ENCODE assay signal across 25 cellular contexts in genomic region chr1:147722114-147722513, GRCh38. TPM values are rescaled to one million over a fixed set of nuclear protein-coding genes. Genes with fewer than 3 reads are reported as not detected.
"Had no signal": no experiment of that assay in that cellular context is flagged by ENCODE, and none has a peak within 500 bp of the region (broad histone marks: within the 10 kb centered on the region; RNA-seq: fewer than 3 reads in every experiment).

No MANE protein-coding gene starts in this region.

- H3K4me3 Mint-ChIP-seq: activated naive CD8-positive, alpha-beta T cell; activated T-cell treated with anti-CD3 and anti-CD28 coated beads, Interleukin-2, amount 50 U/mL, for 4 hours; mesothelial cell of epicardium; naive thymus-derived CD8-positive, alpha-beta T cell; T-helper 2 cell treated with Interferon-gamma antibody and Interleukin-4, amounts not matched to agents 5 μg/mL and 100 μg/mL, for 36 hours; type B pancreatic cell had no signal

- H3K9me3 Mint-ChIP-seq: activated T-cell treated with anti-CD3 and anti-CD28 coated beads, Interleukin-2, amount 50 U/mL, for 4 hours; T-helper 2 cell treated with Interferon-gamma antibody and Interleukin-4, amounts not matched to agents 5 μg/mL and 100 μg/mL, for 36 hours had no signal

- H3K4me1 ChIP-seq: adrenal gland, ascending aorta, gastrocnemius medialis, left lung, vagina had no signal

- H3K4me1 Mint-ChIP-seq: mesothelial cell of epicardium had no signal

- H3K27ac ChIP-seq: adrenal gland, ascending aorta, brain microvascular endothelial cell, gastrocnemius medialis, left lung, thoracic aorta, vagina, VCaP had no signal

- H3K27me3 ChIP-seq: adrenal gland, ascending aorta, brain microvascular endothelial cell, gastrocnemius medialis, left lung, vagina had no signal

- H3K4me3 ChIP-seq: adrenal gland, ascending aorta, esophagus squamous epithelium, gastrocnemius medialis, left lung, lung, thoracic aorta, vagina had no signal

- DNase-seq: activated naive CD4-positive, alpha-beta T cell; activated T-cell treated with anti-CD3 and anti-CD28 coated beads, Interleukin-2, amount 50 U/mL, for 4 hours; adrenal gland; brain microvascular endothelial cell; central memory CD4-positive, alpha-beta T cell; effector memory CD4-positive, alpha-beta T cell; esophagus squamous epithelium; gastrocnemius medialis; hypothalamus; left lung; naive thymus-derived CD8-positive, alpha-beta T cell; stimulated activated CD4-positive, alpha-beta T cell treated with anti-CD3 and anti-CD28 coated beads, Interleukin-2, amount 100 ng/mL, for 48 hours; stimulated activated naive CD4-positive, alpha-beta T cell had no signal

- ATAC-seq: activated T-cell treated with anti-CD3 and anti-CD28 coated beads, Interleukin-2, amount 50 U/mL, for 4 hours; gastrocnemius medialis; left lung; naive thymus-derived CD8-positive, alpha-beta T cell had no signal

- H3K36me3 Mint-ChIP-seq: mesothelial cell of epicardium, type B pancreatic cell had no signal

- H3K9me3 ChIP-seq: adrenal gland, ascending aorta, esophagus squamous epithelium, gastrocnemius medialis, left lung, thoracic aorta, vagina had no signal

- H3K36me3 ChIP-seq: adrenal gland, ascending aorta, brain microvascular endothelial cell, esophagus squamous epithelium, gastrocnemius medialis, left lung, thoracic aorta, vagina had no signal

- H3K27ac Mint-ChIP-seq: activated naive CD8-positive, alpha-beta T cell; activated T-helper 2 cell treated with anti-CD3 and anti-CD28 coated beads, Interferon-gamma antibody, Interleukin-2, Interleukin-4, amounts not matched to agents 10 μg/mL and 5 μg/mL and 100 μg/mL, durations not matched to agents 14 hours and 24 hours and 36 hours; mesothelial cell of epicardium; progenitor cell of endocrine pancreas; T-helper 2 cell treated with Interferon-gamma antibody and Interleukin-4, amounts not matched to agents 5 μg/mL and 100 μg/mL, for 36 hours; type B pancreatic cell had no signal

RNA-seq across cellular contexts. Expression of gene GJA5, which starts 38.3 kb away (rescaled TPM):
- total RNA-seq: activated T-cell treated with anti-CD3 and anti-CD28 coated beads, Interleukin-2, amount 50 U/mL, for 4 hours; activated T-helper 2 cell treated with anti-CD3 and anti-CD28 coated beads, Interferon-gamma antibody, Interleukin-2, Interleukin-4, amounts not matched to agents 10 μg/mL and 5 μg/mL and 100 μg/mL, durations not matched to agents 14 hours and 24 hours and 36 hours; naive thymus-derived CD8-positive, alpha-beta T cell; osteocyte; progenitor cell of endocrine pancreas had no signal
- polyA plus RNA-seq: naive thymus-derived CD8-positive, alpha-beta T cell had no signal
